ENCODE assay signal across 9 cellular contexts in the genomic region with DNA sequence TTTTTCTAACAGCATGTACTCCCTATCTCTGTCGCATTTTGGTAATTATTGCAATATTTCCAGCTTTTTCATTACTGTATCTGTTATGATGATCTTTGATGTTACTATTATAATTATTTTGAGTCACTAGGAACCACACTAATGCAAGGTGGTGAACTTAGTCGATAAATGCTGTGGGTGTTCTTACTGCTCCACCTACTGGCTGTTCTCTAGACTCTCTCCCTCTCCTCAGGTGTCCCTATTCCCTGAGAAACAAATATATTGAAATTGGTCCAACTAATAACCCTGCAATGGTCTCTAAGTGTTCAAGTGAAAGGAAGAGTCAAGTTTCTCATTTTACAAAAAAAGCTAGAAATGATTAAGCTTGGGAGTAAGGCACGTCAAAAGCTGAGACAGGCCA. TPM values are rescaled to one million over a fixed set of nuclear protein-coding genes. Genes with fewer than 3 reads are reported as not detected.
DNase-seq lines count a peak whose midpoint lies in the region; ATAC-seq, FAIRE-seq and TF ChIP-seq lines count a peak whose summit lies in the region.
"Had no signal": no experiment of that assay in that cellular context is flagged by ENCODE, and none has a peak within 500 bp of the region (broad histone marks: within the 10 kb centered on the region; RNA-seq: fewer than 3 reads in every experiment).

No MANE protein-coding gene starts in this region.

- no peak for FAIRE-seq in GM12892 (lab: Jason Lieb, UNC)

- TF ChIP-seq POLR2A in GM12892 (IDR thresholded peaks at IDR 0.05; ENCODE audit: low read depth, low read length) = no peak

- H3K27ac ChIP-seq in substantia nigra (ENCODE audit: low read depth, low read length, poor library complexity, severe bottlenecking) = no peak overlapping the region
- H3K27ac ChIP-seq: thoracic aorta had no signal

- TF ChIP-seq CTCF in fibroblast of the aortic adventitia (IDR thresholded peaks at IDR 0.05; ENCODE audit: insufficient read depth, low read length) = peak; percentile 43

- peak; percentile 74 for ATAC-seq in GM21529 (IDR thresholded peaks at IDR 0.05; ENCODE audit: unreplicated experiment)

- DNase-seq in DMS53 (lab: John Stamatoyannopoulos, UW) (peak; percentile 46), NCI-H526 treated with DMSO at 0.1 percent for 48 hours (lab: John Stamatoyannopoulos, UW) (peak; percentile 17), fibroblast of the aortic adventitia (ENCODE audit: low read depth) (peak; percentile 11), substantia nigra (lab: John Stamatoyannopoulos, UW) (no peak), HuH-7.5 (ENCODE audit: low spot score) (no peak), GM12892 (ENCODE audit: insufficient read length) (no peak)
- DNase-seq in activated CD8-positive, alpha-beta memory T cell treated with anti-CD3 and anti-CD28 coated beads, Interleukin-2, amount 50 U/mL, for 4 hours = no peak

- H3K4me3 ChIP-seq in fibroblast of the aortic adventitia (ENCODE audit: low read depth, low read length) = no peak overlapping the region
- H3K4me3 ChIP-seq: thoracic aorta had no signal

RNA-seq across cellular contexts. Expression of gene ARL14EP, which starts 10.5 kb away (rescaled TPM):
- 21.6 and 27.4 TPM in 2 replicates for total RNA-seq in fibroblast of the aortic adventitia (ENCODE audit: low replicate concordance)
- 23.1 TPM for polyA plus RNA-seq in GM12892 (2012; ENCODE audit: missing spikeins)

Comparison
In these comparisons a context has a peak if more than half of its experiments do, and no peak if none do; other contexts are left out.
1. DNase-seq: peak in DMS53 (single experiment), NCI-H526 treated with DMSO at 0.1 percent for 48 hours (single experiment) and fibroblast of the aortic adventitia (single experiment); none in activated CD8-positive, alpha-beta memory T cell treated with anti-CD3 and anti-CD28 coated beads, Interleukin-2, amount 50 U/mL, for 4 hours (single experiment), substantia nigra (0 of 49), HuH-7.5 (single experiment) and GM12892 (single experiment).